Comparison of ENCODE assay signal across 1 cellular context in genomic region chr4:39181905-39182638, GRCh38.
TF ChIP-seq lines count a peak whose summit lies in the region.

Gene WDR19 (plus strand): TSS chr4:39182529. CDS start chr4:39182558, 29 bp downstream.

TF ChIP-seq in HCT116, 20 proteins besides CTCF, POLR2A, EP300 and RAD21 (continued from another document):
- no peak for TF ChIP-seq CEBPB (IDR thresholded peaks at IDR 0.05; ENCODE audit: low read depth)
- no peak for TF ChIP-seq REST (IDR thresholded peaks at IDR 0.05; ENCODE audit: low read depth)
- peak; percentile 72; the same call in 1 of the 2 replicates for TF ChIP-seq EGR1 (IDR thresholded peaks at IDR 0.05; ENCODE audit: low read depth)
